19 cellular contexts compared by ENCODE assay signal in genomic region chr11:71096751-71097388, GRCh38.
"Had no signal": no experiment of that assay in that cellular context is flagged by ENCODE, and none has a peak within 500 bp of the region (broad histone marks: within the 10 kb centered on the region; RNA-seq: fewer than 3 reads in every experiment).

No MANE protein-coding gene starts in this region.

- H3K4me3 ChIP-seq: breast epithelium, dorsolateral prefrontal cortex, left ventricle myocardium inferior, ovary, stomach, thoracic aorta, uterus had no signal

- H3K27me3 ChIP-seq: breast epithelium, ovary, uterus had no signal

- H3K27ac ChIP-seq: breast epithelium, dorsolateral prefrontal cortex, left ventricle myocardium inferior, ovary, stomach, thoracic aorta, uterus had no signal

- ATAC-seq: activated T-cell treated with anti-CD3 and anti-CD28 coated beads, Interleukin-2, amount 50 U/mL, for 72 hours; esophagus mucosa had no signal

- DNase-seq: activated CD4-positive, alpha-beta memory T cell treated with anti-CD3 and anti-CD28 coated beads for 36 hours; activated CD4-positive, CD25-positive, alpha-beta regulatory T cell treated with anti-CD3 and anti-CD28 coated beads, Interleukin-2, amount 50 U/mL, for 72 hours; activated CD8-positive, alpha-beta memory T cell treated with anti-CD3 and anti-CD28 coated beads, Interleukin-2, amount 50 U/mL, for 4 hours; activated naive CD8-positive, alpha-beta T cell treated with anti-CD3 and anti-CD28 coated beads, Interleukin-2, amount 10 ng/mL, durations not matched to agents 7 days and 5 days; activated T-cell treated with anti-CD3 and anti-CD28 coated beads, Interleukin-2, amount 50 U/mL, for 72 hours; anterior cingulate cortex; dorsolateral prefrontal cortex; head of caudate nucleus; left ventricle myocardium inferior; mesendoderm; nephron progenitor cell; ovary; stimulated activated CD4-positive, alpha-beta T cell treated with anti-CD3 and anti-CD28 coated beads, Interleukin-15, amount 100 ng/mL, for 24 hours; stimulated activated CD4-positive, alpha-beta T cell treated with anti-CD3 and anti-CD28 coated beads, Interleukin-4, amount 100 ng/mL, for 24 hours; stomach; uterus had no signal

- H3K4me1 ChIP-seq: breast epithelium, left ventricle myocardium inferior, stomach, uterus had no signal

- H3K9me3 ChIP-seq: breast epithelium, left ventricle myocardium inferior, ovary, stomach, thoracic aorta, uterus had no signal

- H3K36me3 ChIP-seq: breast epithelium, left ventricle myocardium inferior, ovary, thoracic aorta, uterus had no signal
